1 cellular context compared by ENCODE assay signal in the genomic region with DNA sequence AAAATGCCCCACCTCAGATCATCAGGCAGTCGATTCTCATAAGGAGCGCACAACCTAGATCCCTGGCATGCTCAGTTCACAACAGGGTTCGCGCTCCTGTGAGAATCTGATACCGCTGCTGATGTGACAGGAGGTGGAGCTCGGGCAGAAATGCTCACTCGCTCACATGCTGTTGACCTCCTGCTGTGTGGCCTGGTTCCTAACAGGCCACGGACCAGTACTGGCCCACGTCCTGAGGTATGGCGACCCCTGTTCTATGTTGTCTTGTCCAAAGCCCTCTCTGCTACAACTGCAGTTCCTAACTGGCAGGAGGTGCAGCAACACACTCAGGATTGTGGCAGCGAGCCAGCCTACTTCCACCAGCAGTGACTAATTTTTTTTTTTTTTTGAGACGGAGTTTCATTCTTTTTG.
A peak's percentile ranks its signal among the peaks of the same experiment; 100 is the strongest.
TF ChIP-seq lines count a peak whose summit lies in the region.

No MANE protein-coding gene starts in this region.

TF ChIP-seq in K562, 482 proteins besides CTCF, POLR2A, EP300 and RAD21 (continued from another document and continues in another):
- peak; percentile 76; the same call in 1 of the 2 replicates for TF ChIP-seq ZBTB5 (IDR thresholded peaks at IDR 0.05)
- no peak for TF ChIP-seq FOXK2 (conservative IDR thresholded peaks at IDR 0.05 in 1 of 2, IDR thresholded peaks at IDR 0.05 in 1 of 2; ENCODE audit: low read depth in 2 of 2)
- TF ChIP-seq CBX8 (IDR thresholded peaks at IDR 0.05; ENCODE audit: borderline replicate concordance, extremely low read depth, low read depth, low read length, poor library complexity, severe bottlenecking): no peak
- TF ChIP-seq ZNF717 (CRISPR knock-in tag; IDR thresholded peaks at IDR 0.05): no peak
- no peak for TF ChIP-seq NR4A1 (CRISPR knock-in tag; IDR thresholded peaks at IDR 0.05)
- no peak for TF ChIP-seq NR4A1 (tag; IDR thresholded peaks at IDR 0.05)
- no peak for TF ChIP-seq PTRF (tag; IDR thresholded peaks at IDR 0.05)
- TF ChIP-seq, protein P1, sequence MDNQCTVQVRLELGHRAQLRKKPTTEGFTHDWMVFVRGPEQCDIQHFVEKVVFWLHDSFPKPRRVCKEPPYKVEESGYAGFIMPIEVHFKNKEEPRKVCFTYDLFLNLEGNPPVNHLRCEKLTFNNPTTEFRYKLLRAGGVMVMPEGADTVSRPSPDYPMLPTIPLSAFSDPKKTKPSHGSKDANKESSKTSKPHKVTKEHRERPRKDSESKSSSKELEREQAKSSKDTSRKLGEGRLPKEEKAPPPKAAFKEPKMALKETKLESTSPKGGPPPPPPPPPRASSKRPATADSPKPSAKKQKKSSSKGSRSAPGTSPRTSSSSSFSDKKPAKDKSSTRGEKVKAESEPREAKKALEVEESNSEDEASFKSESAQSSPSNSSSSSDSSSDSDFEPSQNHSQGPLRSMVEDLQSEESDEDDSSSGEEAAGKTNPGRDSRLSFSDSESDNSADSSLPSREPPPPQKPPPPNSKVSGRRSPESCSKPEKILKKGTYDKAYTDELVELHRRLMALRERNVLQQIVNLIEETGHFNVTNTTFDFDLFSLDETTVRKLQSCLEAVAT (IDR thresholded peaks at IDR 0.05): no peak
- no peak for TF ChIP-seq PCBP1 (IDR thresholded peaks at IDR 0.05; ENCODE audit: low read depth, low read length, poor library complexity, severe bottlenecking)
- no peak for TF ChIP-seq POLR2AphosphoS5 (IDR thresholded peaks at IDR 0.05; ENCODE audit: control insufficient read depth, insufficient read depth, low read depth, low read length)
- TF ChIP-seq NFRKB (IDR thresholded peaks at IDR 0.05; ENCODE audit: low read depth): no peak
- TF ChIP-seq ZNF324 (CRISPR knock-in tag; IDR thresholded peaks at IDR 0.05): no peak
- TF ChIP-seq, protein P2, sequence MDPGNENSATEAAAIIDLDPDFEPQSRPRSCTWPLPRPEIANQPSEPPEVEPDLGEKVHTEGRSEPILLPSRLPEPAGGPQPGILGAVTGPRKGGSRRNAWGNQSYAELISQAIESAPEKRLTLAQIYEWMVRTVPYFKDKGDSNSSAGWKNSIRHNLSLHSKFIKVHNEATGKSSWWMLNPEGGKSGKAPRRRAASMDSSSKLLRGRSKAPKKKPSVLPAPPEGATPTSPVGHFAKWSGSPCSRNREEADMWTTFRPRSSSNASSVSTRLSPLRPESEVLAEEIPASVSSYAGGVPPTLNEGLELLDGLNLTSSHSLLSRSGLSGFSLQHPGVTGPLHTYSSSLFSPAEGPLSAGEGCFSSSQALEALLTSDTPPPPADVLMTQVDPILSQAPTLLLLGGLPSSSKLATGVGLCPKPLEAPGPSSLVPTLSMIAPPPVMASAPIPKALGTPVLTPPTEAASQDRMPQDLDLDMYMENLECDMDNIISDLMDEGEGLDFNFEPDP (CRISPR knock-in tag; IDR thresholded peaks at IDR 0.05): no peak
- TF ChIP-seq ZNF431 (CRISPR knock-in tag; IDR thresholded peaks at IDR 0.05): no peak
- no peak for TF ChIP-seq KDM4B (IDR thresholded peaks at IDR 0.05; ENCODE audit: borderline replicate concordance in 2 of 2, low read depth in 1 of 2)
- no peak for TF ChIP-seq ATF1 (CRISPR knock-in tag; IDR thresholded peaks at IDR 0.05)
- peak; percentile 51; the same call in 1 of the 2 replicates for TF ChIP-seq ATF1 (tag; IDR thresholded peaks at IDR 0.05)
- TF ChIP-seq MTF1 (CRISPR knock-in tag; IDR thresholded peaks at IDR 0.05; ENCODE audit: borderline replicate concordance): no peak
- peak in 1 of 2 experiments; percentile 38; a peak in 1 of 4 replicates for TF ChIP-seq RCOR1 (IDR thresholded peaks at IDR 0.05; ENCODE audit: borderline replicate concordance in 1 of 2, low read depth in 2 of 2, low read length in 2 of 2)
- no peak for TF ChIP-seq DIDO1 (tag; IDR thresholded peaks at IDR 0.05; ENCODE audit: low read depth)
- no peak for TF ChIP-seq TBL1XR1 (IDR thresholded peaks at IDR 0.05; ENCODE audit: low read length in 2 of 2)
- TF ChIP-seq ARID1B (IDR thresholded peaks at IDR 0.05): 0 out of 2 replicates have a peak, but pooled peaks have one; percentile 25
- peak; percentile 47 for TF ChIP-seq MEIS2 (IDR thresholded peaks at IDR 0.05; ENCODE audit: partially characterized antibody)
- TF ChIP-seq, protein P3, sequence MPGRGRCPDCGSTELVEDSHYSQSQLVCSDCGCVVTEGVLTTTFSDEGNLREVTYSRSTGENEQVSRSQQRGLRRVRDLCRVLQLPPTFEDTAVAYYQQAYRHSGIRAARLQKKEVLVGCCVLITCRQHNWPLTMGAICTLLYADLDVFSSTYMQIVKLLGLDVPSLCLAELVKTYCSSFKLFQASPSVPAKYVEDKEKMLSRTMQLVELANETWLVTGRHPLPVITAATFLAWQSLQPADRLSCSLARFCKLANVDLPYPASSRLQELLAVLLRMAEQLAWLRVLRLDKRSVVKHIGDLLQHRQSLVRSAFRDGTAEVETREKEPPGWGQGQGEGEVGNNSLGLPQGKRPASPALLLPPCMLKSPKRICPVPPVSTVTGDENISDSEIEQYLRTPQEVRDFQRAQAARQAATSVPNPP (IDR thresholded peaks at IDR 0.05; ENCODE audit: borderline replicate concordance, insufficient read depth, insufficient read length): no peak
- peak in 1 of 2 experiments; percentile 44; a peak in 1 of 4 replicates for TF ChIP-seq HDAC1 (IDR thresholded peaks at IDR 0.05)
- TF ChIP-seq E2F6 (IDR thresholded peaks at IDR 0.05; ENCODE audit: borderline replicate concordance in 1 of 2, extremely low read depth in 1 of 2, insufficient read depth in 1 of 2, insufficient read length in 1 of 2, low read depth in 1 of 2, low read length in 1 of 2, poor library complexity in 1 of 2, severe bottlenecking in 1 of 2): peak in 1 of 2 experiments; percentile 44
- TF ChIP-seq MGA (IDR thresholded peaks at IDR 0.05): peak; percentile 34; the same call in 1 of the 2 replicates
- no peak for TF ChIP-seq REST (CRISPR knock-in tag; IDR thresholded peaks at IDR 0.05; ENCODE audit: low read depth)
- no peak for TF ChIP-seq ZEB2 (IDR thresholded peaks at IDR 0.05)
- no peak for TF ChIP-seq ILK (tag; IDR thresholded peaks at IDR 0.05; ENCODE audit: borderline replicate concordance, low read depth)
- no peak for TF ChIP-seq ZNF511 (CRISPR knock-in tag; IDR thresholded peaks at IDR 0.05)
- no peak for TF ChIP-seq SRSF1 (IDR thresholded peaks at IDR 0.05; ENCODE audit: low read depth, low read length)
